ENCODE assay signal across 30 cellular contexts in the genomic region with DNA sequence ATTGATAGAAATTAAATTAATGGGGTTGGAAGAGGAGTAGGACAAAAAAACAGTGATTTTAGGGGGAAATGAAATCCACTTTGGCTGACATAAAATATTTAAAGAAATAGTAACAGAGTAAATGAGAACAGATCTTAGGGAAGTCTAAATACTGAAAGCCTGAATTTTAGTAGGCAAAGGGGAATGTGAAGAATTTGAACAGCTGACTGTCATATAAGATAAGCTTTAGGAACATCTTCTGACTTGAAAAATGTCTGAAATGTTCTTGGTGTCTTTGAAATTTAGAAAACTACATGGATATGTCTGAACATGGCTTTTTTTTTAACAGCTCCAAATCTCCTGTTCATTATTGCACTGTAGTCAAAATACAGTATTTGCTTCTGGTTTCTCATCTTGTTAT.
"Had no signal": no experiment of that assay in that cellular context is flagged by ENCODE, and none has a peak within 500 bp of the region (broad histone marks: within the 10 kb centered on the region; RNA-seq: fewer than 3 reads in every experiment).

No MANE protein-coding gene starts in this region.

- H3K27ac Mint-ChIP-seq: activated B cell treated with CpG ODN at 0.5 μM for 24 hours; activated CD4-positive, alpha-beta T cell treated with anti-CD3 and anti-CD28 coated beads, Interleukin-2, amount 10 ng/mL, durations not matched to agents 24 days and 14 days; activated CD8-positive, alpha-beta memory T cell treated with anti-CD3 and anti-CD28 coated beads, Interleukin-2, amount 10 ng/mL, durations not matched to agents 7 days and 5 days; activated naive CD4-positive, alpha-beta T cell treated with anti-CD3 and anti-CD28 coated beads, Interleukin-2, amount 50 U/mL, for 72 hours; activated naive CD8-positive, alpha-beta T cell treated with anti-CD3 and anti-CD28 coated beads, Interleukin-2, amount 50 U/mL, for 24 hours; activated T-cell treated with anti-CD3 and anti-CD28 coated beads, Interleukin-2, amount 50 U/mL, for 24 hours; activated T-helper 1 cell treated with anti-CD3 and anti-CD28 coated beads, Interleukin-12 subunit alpha, Interleukin-12 subunit beta, Interleukin-2, Interleukin-4 antibody, amounts not matched to agents 30 ng/mL and 10 ng/mL and 1 ng/mL, durations not matched to agents 14 hours and 24 hours and 36 hours; T-cell had no signal

- H3K36me3 ChIP-seq: SJSA1 had no signal

- H3K9me3 Mint-ChIP-seq: activated CD4-positive, alpha-beta T cell treated with anti-CD3 and anti-CD28 coated beads, Interleukin-2, amount 10 ng/mL, durations not matched to agents 24 days and 14 days; activated naive CD8-positive, alpha-beta T cell treated with anti-CD3 and anti-CD28 coated beads, Interleukin-2, amount 50 U/mL, for 24 hours; activated T-helper 1 cell treated with anti-CD3 and anti-CD28 coated beads, Interleukin-12 subunit alpha, Interleukin-12 subunit beta, Interleukin-2, Interleukin-4 antibody, amounts not matched to agents 30 ng/mL and 10 ng/mL and 1 ng/mL, durations not matched to agents 14 hours and 24 hours and 36 hours had no signal

- H3K27me3 ChIP-seq: SJSA1 had no signal

- H3K36me3 Mint-ChIP-seq: activated CD8-positive, alpha-beta memory T cell treated with anti-CD3 and anti-CD28 coated beads, Interleukin-2, amount 10 ng/mL, durations not matched to agents 7 days and 5 days; activated naive CD4-positive, alpha-beta T cell treated with anti-CD3 and anti-CD28 coated beads, Interleukin-2, amount 50 U/mL, for 72 hours; T-cell had no signal

- H3K27ac ChIP-seq: KMS-11, SJSA1 had no signal

- H3K4me1 Mint-ChIP-seq: activated B cell treated with CpG ODN at 0.5 μM for 24 hours; activated CD4-positive, alpha-beta T cell treated with anti-CD3 and anti-CD28 coated beads, Interleukin-2, amount 10 ng/mL, durations not matched to agents 24 days and 14 days; activated CD8-positive, alpha-beta memory T cell treated with anti-CD3 and anti-CD28 coated beads, Interleukin-2, amount 10 ng/mL, durations not matched to agents 7 days and 5 days; activated naive CD8-positive, alpha-beta T cell treated with anti-CD3 and anti-CD28 coated beads, Interleukin-2, amount 50 U/mL, for 24 hours; T-cell had no signal

- H3K9ac ChIP-seq: KMS-11 had no signal

- H3K27me3 Mint-ChIP-seq: activated B cell treated with CpG ODN at 0.5 μM for 24 hours; activated CD4-positive, alpha-beta T cell treated with anti-CD3 and anti-CD28 coated beads, Interleukin-2, amount 10 ng/mL, durations not matched to agents 24 days and 14 days; activated CD8-positive, alpha-beta memory T cell treated with anti-CD3 and anti-CD28 coated beads, Interleukin-2, amount 10 ng/mL, durations not matched to agents 7 days and 5 days; activated naive CD8-positive, alpha-beta T cell treated with anti-CD3 and anti-CD28 coated beads, Interleukin-2, amount 50 U/mL, for 24 hours; activated T-cell treated with anti-CD3 and anti-CD28 coated beads, Interleukin-2, amount 50 U/mL, for 24 hours had no signal

- ATAC-seq: activated CD8-positive, alpha-beta memory T cell treated with anti-CD3 and anti-CD28 coated beads, Interleukin-2, amount 10 ng/mL, durations not matched to agents 7 days and 5 days; activated naive CD4-positive, alpha-beta T cell treated with anti-CD3 and anti-CD28 coated beads, Interleukin-2, amount 50 U/mL, for 72 hours; activated naive CD8-positive, alpha-beta T cell treated with anti-CD3 and anti-CD28 coated beads, Interleukin-2, amount 50 U/mL, for 24 hours; Panc1; Right ventricle myocardium inferior; T-cell had no signal

- H3K4me3 ChIP-seq: SJSA1 had no signal

- DNase-seq: activated B cell treated with CpG ODN at 0.5 μM for 24 hours; activated CD4-positive, alpha-beta T cell treated with anti-CD3 and anti-CD28 coated beads for 1 hour; activated CD4-positive, alpha-beta T cell treated with anti-CD3 and anti-CD28 coated beads, Interleukin-2, amount 10 ng/mL, durations not matched to agents 24 days and 14 days; activated CD4-positive, alpha-beta T cell treated with anti-CD3 and anti-CD28 coated beads, Interleukin-2, amount 50 U/mL, for 48 hours; activated CD8-positive, alpha-beta memory T cell treated with anti-CD3 and anti-CD28 coated beads, Interleukin-2, amount 10 ng/mL, durations not matched to agents 7 days and 5 days; activated effector memory CD4-positive, alpha-beta T cell treated with Interleukin-2 at 50 U/mL for 16 hours; activated naive CD4-positive, alpha-beta T cell treated with Interleukin-2 at 50 U/mL for 16 hours; activated naive CD8-positive, alpha-beta T cell treated with anti-CD3 and anti-CD28 coated beads, Interleukin-2, amount 50 U/mL, for 24 hours; activated T-cell treated with anti-CD3 and anti-CD28 coated beads, Interleukin-2, amount 50 U/mL, for 24 hours; amygdala; caudate nucleus; MM.1S; NCI-H1105; NCI-H1436; NCI-H1694 treated with DMSO at 0.1 percent for 48 hours; NCI-H2029 treated with DMSO at 0.1 percent for 48 hours; NCI-H510A treated with DMSO at 0.1 percent for 48 hours; NCI-H69; NK-92 treated with Interleukin-12 subunit alpha and Interleukin-12 subunit beta, amount 100 ng/mL, for 24 hours; OCI-M1; RPMI8226; T-cell; T-helper 2 cell; T1000 had no signal

- H3K4me3 Mint-ChIP-seq: activated B cell treated with CpG ODN at 0.5 μM for 24 hours; activated CD4-positive, alpha-beta T cell treated with anti-CD3 and anti-CD28 coated beads, Interleukin-2, amount 10 ng/mL, durations not matched to agents 24 days and 14 days; activated CD8-positive, alpha-beta memory T cell treated with anti-CD3 and anti-CD28 coated beads, Interleukin-2, amount 10 ng/mL, durations not matched to agents 7 days and 5 days; activated naive CD8-positive, alpha-beta T cell treated with anti-CD3 and anti-CD28 coated beads, Interleukin-2, amount 50 U/mL, for 24 hours; activated T-cell treated with anti-CD3 and anti-CD28 coated beads, Interleukin-2, amount 50 U/mL, for 24 hours; activated T-helper 1 cell treated with anti-CD3 and anti-CD28 coated beads, Interleukin-12 subunit alpha, Interleukin-12 subunit beta, Interleukin-2, Interleukin-4 antibody, amounts not matched to agents 30 ng/mL and 10 ng/mL and 1 ng/mL, durations not matched to agents 14 hours and 24 hours and 36 hours; T-cell had no signal

- H3K9me3 ChIP-seq: SJSA1 had no signal

- H3K4me2 ChIP-seq: KMS-11 had no signal
